16 cellular contexts compared by ENCODE assay signal in genomic region chr6:41965429-41966213, GRCh38. TPM values are rescaled to one million over a fixed set of nuclear protein-coding genes. Genes with fewer than 3 reads are reported as not detected.
DNase-seq lines count a peak whose midpoint lies in the region; ATAC-seq and TF ChIP-seq lines count a peak whose summit lies in the region.
"Had no signal": no experiment of that assay in that cellular context is flagged by ENCODE, and none has a peak within 500 bp of the region (broad histone marks: within the 10 kb centered on the region; RNA-seq: fewer than 3 reads in every experiment).

No MANE protein-coding gene starts in this region.

- peaks cover 19% of the 10 kb centered on the region for H3K4me1 ChIP-seq in iPS-15b (ENCODE audit: control insufficient read depth, insufficient read depth, low read length)
- H3K4me1 ChIP-seq: vagina had no signal

- intact Hi-C loops in activated CD8-positive, alpha-beta T cell treated with anti-CD3 and anti-CD28 coated beads for 36 hours (cut with micrococcal nuclease) = no loop called here

- no peaks in the 10 kb centered on the region for H3K27me3 Mint-ChIP-seq in activated CD8-positive, alpha-beta T cell treated with anti-CD3 and anti-CD28 coated beads for 36 hours
- no peaks in the 10 kb centered on the region for H3K27me3 Mint-ChIP-seq in activated CD8-positive, alpha-beta T cell treated with anti-CD3 and anti-CD28 coated beads, Interleukin-2, amount 10 ng/mL, durations not matched to agents 7 days and 5 days (ENCODE audit: low read depth)
- H3K27me3 Mint-ChIP-seq in T-helper 17 cell (no peaks in the 10 kb centered on the region), progenitor cell of endocrine pancreas (peaks cover 9% of the 10 kb centered on the region)

- H3K27ac Mint-ChIP-seq in activated CD8-positive, alpha-beta T cell treated with anti-CD3 and anti-CD28 coated beads for 36 hours = peak overlapping the region; percentile 60
- no peak overlapping the region for H3K27ac Mint-ChIP-seq in activated CD8-positive, alpha-beta T cell treated with anti-CD3 and anti-CD28 coated beads, Interleukin-2, amount 10 ng/mL, durations not matched to agents 7 days and 5 days
- H3K27ac Mint-ChIP-seq in T-helper 17 cell = peak overlapping the region; percentile 82
- H3K27ac Mint-ChIP-seq in progenitor cell of endocrine pancreas = peak overlapping the region; percentile 39

- POLR2A ChIA-PET in activated CD8-positive, alpha-beta T cell treated with anti-CD3 and anti-CD28 coated beads for 36 hours (lab: Charles Lee) = interaction anchor here (0.8 to 3.3 kb wide), 7 partner anchors 9 to 82 kb away, joined by 3 to 16 read pairs (median 4); no protein-coding TSS in a partner anchor
- POLR2A ChIA-PET in activated CD8-positive, alpha-beta T cell treated with anti-CD3 and anti-CD28 coated beads, Interleukin-2, amount 10 ng/mL, durations not matched to agents 7 days and 5 days (lab: Charles Lee) = interaction anchor here (1.2 kb wide), 1 partner anchor 31 kb away, joined by 3 read pairs; no protein-coding TSS in a partner anchor

- peak overlapping the region; percentile 33 for H3K4me3 ChIP-seq in iPS-15b (ENCODE audit: low read depth, low read length)
- H3K4me3 ChIP-seq: gastroesophageal sphincter, GM12878, lower lobe of right lung, vagina had no signal

- peaks cover 2% of the 10 kb centered on the region for H3K27me3 ChIP-seq in iPS-15b (ENCODE audit: control insufficient read depth, insufficient read depth, low read length)
- H3K27me3 ChIP-seq: brain microvascular endothelial cell, gastroesophageal sphincter, vagina had no signal

- no peak for DNase-seq in activated CD8-positive, alpha-beta T cell treated with anti-CD3 and anti-CD28 coated beads for 36 hours
- DNase-seq in activated CD8-positive, alpha-beta T cell treated with anti-CD3 and anti-CD28 coated beads, Interleukin-2, amount 10 ng/mL, durations not matched to agents 7 days and 5 days = no peak
- DNase-seq in T-helper 17 cell (no peak), progenitor cell of endocrine pancreas (ENCODE audit: low spot score, unreplicated experiment) (no peak), NCI-H226 (no peak), NCI-H2227 (lab: John Stamatoyannopoulos, UW; ENCODE audit: unreplicated experiment) (no peak)
- DNase-seq: brain microvascular endothelial cell; lower lobe of right lung; NCI-H1092 treated with DMSO at 0.1 percent for 48 hours; NCI-H524; stimulated activated CD4-positive, alpha-beta T cell treated with anti-CD3 and anti-CD28 coated beads, Interleukin-15, amount 100 ng/mL, for 24 hours had no signal

- H3K36me3 ChIP-seq in iPS-15b (ENCODE audit: control insufficient read depth, insufficient read depth, low read length) = no peaks in the 10 kb centered on the region
- H3K36me3 ChIP-seq: brain microvascular endothelial cell, lower lobe of right lung, vagina had no signal

- H3K9me3 Mint-ChIP-seq in activated CD8-positive, alpha-beta T cell treated with anti-CD3 and anti-CD28 coated beads for 36 hours = no peaks in the 10 kb centered on the region
- H3K9me3 Mint-ChIP-seq in activated CD8-positive, alpha-beta T cell treated with anti-CD3 and anti-CD28 coated beads, Interleukin-2, amount 10 ng/mL, durations not matched to agents 7 days and 5 days (ENCODE audit: insufficient read depth) = no peaks in the 10 kb centered on the region
- no peaks in the 10 kb centered on the region for H3K9me3 Mint-ChIP-seq in progenitor cell of endocrine pancreas (ENCODE audit: low read depth)

- H3K9ac ChIP-seq in iPS-15b (ENCODE audit: low read depth, low read length) = no peak overlapping the region

- H3K36me3 Mint-ChIP-seq in activated CD8-positive, alpha-beta T cell treated with anti-CD3 and anti-CD28 coated beads for 36 hours (ENCODE audit: low read depth) = peaks cover 16% of the 10 kb centered on the region
- H3K36me3 Mint-ChIP-seq in activated CD8-positive, alpha-beta T cell treated with anti-CD3 and anti-CD28 coated beads, Interleukin-2, amount 10 ng/mL, durations not matched to agents 7 days and 5 days (ENCODE audit: low read depth) = peaks cover 15% of the 10 kb centered on the region
- H3K36me3 Mint-ChIP-seq in T-helper 17 cell (ENCODE audit: low read depth) (peaks cover 9% of the 10 kb centered on the region), progenitor cell of endocrine pancreas (ENCODE audit: insufficient read depth) (no peaks in the 10 kb centered on the region)

- CTCF ChIA-PET in activated CD8-positive, alpha-beta T cell treated with anti-CD3 and anti-CD28 coated beads for 36 hours (lab: Charles Lee) = interaction anchor here (1.0 to 5.0 kb wide), 4 partner anchors 11 to 77 kb away, joined by 3 to 53 read pairs (median 3); no protein-coding TSS in a partner anchor
- CTCF ChIA-PET in activated CD8-positive, alpha-beta T cell treated with anti-CD3 and anti-CD28 coated beads, Interleukin-2, amount 10 ng/mL, durations not matched to agents 7 days and 5 days (lab: Charles Lee) = interaction anchor here (0.6 to 1.9 kb wide), 6 partner anchors 12 to 76 kb away, joined by 3 to 7 read pairs (median 3); no protein-coding TSS in a partner anchor

- ATAC-seq in activated CD8-positive, alpha-beta T cell treated with anti-CD3 and anti-CD28 coated beads for 36 hours = no peak
- no peak for ATAC-seq in activated CD8-positive, alpha-beta T cell treated with anti-CD3 and anti-CD28 coated beads, Interleukin-2, amount 10 ng/mL, durations not matched to agents 7 days and 5 days
- ATAC-seq in T-helper 17 cell (no peak), HG02981 (IDR thresholded peaks at IDR 0.05; ENCODE audit: unreplicated experiment) (no peak)
- ATAC-seq: gastroesophageal sphincter, GM12878, lower lobe of right lung had no signal

- no peak overlapping the region for H3K4me3 Mint-ChIP-seq in activated CD8-positive, alpha-beta T cell treated with anti-CD3 and anti-CD28 coated beads for 36 hours
- H3K4me3 Mint-ChIP-seq in activated CD8-positive, alpha-beta T cell treated with anti-CD3 and anti-CD28 coated beads, Interleukin-2, amount 10 ng/mL, durations not matched to agents 7 days and 5 days = no peak overlapping the region
- H3K4me3 Mint-ChIP-seq in T-helper 17 cell (no peak overlapping the region), progenitor cell of endocrine pancreas (ENCODE audit: low read depth) (no peak overlapping the region)

- TF ChIP-seq CTCF in activated CD8-positive, alpha-beta T cell treated with anti-CD3 and anti-CD28 coated beads for 36 hours (IDR thresholded peaks at IDR 0.05) = no peak
- TF ChIP-seq CTCF in progenitor cell of endocrine pancreas (IDR thresholded peaks at IDR 0.05; ENCODE audit: unreplicated experiment) = no peak

- H3K9me3 ChIP-seq in T-helper 17 cell (ENCODE audit: control insufficient read depth, low read length, poor library complexity, severe bottlenecking) (no peaks in the 10 kb centered on the region), iPS-15b (ENCODE audit: control insufficient read depth, insufficient read depth, low read length) (no peaks in the 10 kb centered on the region)
- H3K9me3 ChIP-seq: gastroesophageal sphincter, lower lobe of right lung, vagina had no signal

- H3K4me1 Mint-ChIP-seq in activated CD8-positive, alpha-beta T cell treated with anti-CD3 and anti-CD28 coated beads for 36 hours (ENCODE audit: low read depth) = peaks cover 85% of the 10 kb centered on the region
- H3K4me1 Mint-ChIP-seq in activated CD8-positive, alpha-beta T cell treated with anti-CD3 and anti-CD28 coated beads, Interleukin-2, amount 10 ng/mL, durations not matched to agents 7 days and 5 days (ENCODE audit: low read depth) = peaks cover 57% of the 10 kb centered on the region
- H3K4me1 Mint-ChIP-seq in T-helper 17 cell (peaks cover 52% of the 10 kb centered on the region), progenitor cell of endocrine pancreas (ENCODE audit: low read depth) (peaks cover 11% of the 10 kb centered on the region)

RNA-seq across cellular contexts. Expression of gene CCND3, which starts 24.0 kb away (rescaled TPM):
- total RNA-seq in activated CD8-positive, alpha-beta T cell treated with anti-CD3 and anti-CD28 coated beads for 36 hours = 100 to 1,000 TPM; 457 to 459 TPM
- 100 to 1,000 TPM; 441 to 462 TPM for total RNA-seq in activated CD8-positive, alpha-beta T cell treated with anti-CD3 and anti-CD28 coated beads, Interleukin-2, amount 10 ng/mL, durations not matched to agents 7 days and 5 days
- 100 to 1,000 TPM; 247 to 250 TPM for total RNA-seq in T-helper 17 cell
- total RNA-seq in progenitor cell of endocrine pancreas = 10.4 and 11.7 TPM in 2 replicates

RNA-seq across cellular contexts. Expression of gene BYSL, which starts 44.3 kb away (rescaled TPM):
- total RNA-seq in activated CD8-positive, alpha-beta T cell treated with anti-CD3 and anti-CD28 coated beads for 36 hours = 10 to 100 TPM; 56.4 to 59.5 TPM
- 10 to 100 TPM; 39.4 to 43.1 TPM for total RNA-seq in activated CD8-positive, alpha-beta T cell treated with anti-CD3 and anti-CD28 coated beads, Interleukin-2, amount 10 ng/mL, durations not matched to agents 7 days and 5 days
- total RNA-seq in T-helper 17 cell = 1 to 10 TPM; 2.8 to 3.8 TPM
- total RNA-seq in progenitor cell of endocrine pancreas = 32.8 and 35.0 TPM in 2 replicates

RNA-seq across cellular contexts. Expression of gene MED20, which starts 44.7 kb away (rescaled TPM):
- 10 to 100 TPM; 23.4 to 28.0 TPM for total RNA-seq in activated CD8-positive, alpha-beta T cell treated with anti-CD3 and anti-CD28 coated beads for 36 hours
- 10 to 100 TPM; 20.6 to 22.3 TPM for total RNA-seq in activated CD8-positive, alpha-beta T cell treated with anti-CD3 and anti-CD28 coated beads, Interleukin-2, amount 10 ng/mL, durations not matched to agents 7 days and 5 days
- total RNA-seq in T-helper 17 cell (1 to 10 TPM; 3.6 to 3.9 TPM), progenitor cell of endocrine pancreas (31.2 and 37.1 TPM in 2 replicates)

Comparison
In these comparisons a context has a peak if more than half of its experiments do, and no peak if none do; other contexts are left out.
1. RNA of gene CCND3, which starts 24.0 kb away (total RNA-seq): 441 to 462 TPM in activated CD8-positive, alpha-beta T cell treated with anti-CD3 and anti-CD28 coated beads, Interleukin-2, amount 10 ng/mL, durations not matched to agents 7 days and 5 days, 457 to 459 TPM in activated CD8-positive, alpha-beta T cell treated with anti-CD3 and anti-CD28 coated beads for 36 hours and 247 to 250 TPM in T-helper 17 cell; 10.4 to 11.7 TPM in progenitor cell of endocrine pancreas; every median in the first group is over 10 times any median in the second.